In genomic region chr3:54784021-54784420, GRCh38 we compare ENCODE assay signal across 20 cellular contexts.
"Had no signal": no experiment of that assay in that cellular context is flagged by ENCODE, and none has a peak within 500 bp of the region (broad histone marks: within the 10 kb centered on the region; RNA-seq: fewer than 3 reads in every experiment).

No MANE protein-coding gene starts in this region.

- H3K27me3 Mint-ChIP-seq: effector memory CD8-positive, alpha-beta T cell had no signal

- DNase-seq: activated CD4-positive, alpha-beta T cell treated with anti-CD3 and anti-CD28 coated beads, Interleukin-2, amount 50 U/mL, for 4 hours; activated gamma-delta T cell treated with Interleukin-2 at 50 U/mL for 16 hours; effector memory CD8-positive, alpha-beta T cell; foreskin fibroblast; glutamatergic neuron; hippocampal formation; kidney; left ventricle myocardium superior; mesendoderm; nucleus accumbens; stimulated activated CD4-positive, alpha-beta T cell treated with anti-CD3 and anti-CD28 coated beads, Interleukin-12 subunit alpha, Interleukin-12 subunit beta, amount 100 ng/mL, for 4 hours; stimulated activated CD4-positive, alpha-beta T cell treated with anti-CD3 and anti-CD28 coated beads, Interleukin-1b, Interleukin-23, amount 100 ng/mL, for 48 hours; stimulated activated CD8-positive, alpha-beta memory T cell treated with anti-CD3 and anti-CD28 coated beads, Interleukin-4, amount 100 ng/mL, for 48 hours; stimulated activated naive CD4-positive, alpha-beta T cell; thyroid gland; uterus; WERI-Rb-1 had no signal

- H3K4me3 ChIP-seq: thyroid gland, uterus had no signal

- H3K36me3 Mint-ChIP-seq: activated naive CD8-positive, alpha-beta T cell had no signal

- H3K9me3 ChIP-seq: thyroid gland, uterus had no signal

- H3K27me3 ChIP-seq: thyroid gland, uterus had no signal

- H3K27ac Mint-ChIP-seq: activated naive CD8-positive, alpha-beta T cell; activated T-helper 1 cell treated with anti-CD3 and anti-CD28 coated beads, Interleukin-12 subunit alpha, Interleukin-12 subunit beta, Interleukin-2, Interleukin-4 antibody, amounts not matched to agents 30 ng/mL and 10 ng/mL and 1 ng/mL, durations not matched to agents 14 hours and 24 hours and 36 hours; effector memory CD8-positive, alpha-beta T cell; nephron had no signal

- H3K27ac ChIP-seq: thyroid gland, uterus, WERI-Rb-1 had no signal

- H3K9me3 Mint-ChIP-seq: activated T-helper 1 cell treated with anti-CD3 and anti-CD28 coated beads, Interleukin-12 subunit alpha, Interleukin-12 subunit beta, Interleukin-2, Interleukin-4 antibody, amounts not matched to agents 30 ng/mL and 10 ng/mL and 1 ng/mL, durations not matched to agents 14 hours and 24 hours and 36 hours had no signal

- H3K36me3 ChIP-seq: thyroid gland, uterus, WERI-Rb-1 had no signal

- ATAC-seq: effector memory CD8-positive, alpha-beta T cell; left ventricle myocardium superior had no signal

- FAIRE-seq: kidney had no signal

- H3K4me1 ChIP-seq: thyroid gland, uterus had no signal

- H3K4me3 Mint-ChIP-seq: activated naive CD8-positive, alpha-beta T cell; activated T-helper 1 cell treated with anti-CD3 and anti-CD28 coated beads, Interleukin-12 subunit alpha, Interleukin-12 subunit beta, Interleukin-2, Interleukin-4 antibody, amounts not matched to agents 30 ng/mL and 10 ng/mL and 1 ng/mL, durations not matched to agents 14 hours and 24 hours and 36 hours; effector memory CD8-positive, alpha-beta T cell; nephron had no signal
